ENCODE assay signal across 16 cellular contexts in genomic region chr1:88695781-88696180, GRCh38.
"Had no signal": no experiment of that assay in that cellular context is flagged by ENCODE, and none has a peak within 500 bp of the region (broad histone marks: within the 10 kb centered on the region; RNA-seq: fewer than 3 reads in every experiment).

No MANE protein-coding gene starts in this region.

- ATAC-seq: activated CD8-positive, alpha-beta T cell treated with anti-CD3 and anti-CD28 coated beads for 36 hours; activated naive CD8-positive, alpha-beta T cell treated with anti-CD3 and anti-CD28 coated beads, Interleukin-2, amount 50 U/mL, for 24 hours; left colon; natural killer cell treated with Interleukin-12 subunit alpha and Interleukin-12 subunit beta and Interleukin-15 and Interleukin-18, amount 100 ng/mL, for 72 hours; stimulated activated naive CD8-positive, alpha-beta T cell treated with anti-CD3 and anti-CD28 coated beads, Interleukin-15, Interleukin-2, amounts not matched to agents 100 U/mL and 50 U/mL, for 24 hours had no signal

- H3K9me3 Mint-ChIP-seq: activated CD8-positive, alpha-beta T cell treated with anti-CD3 and anti-CD28 coated beads for 36 hours; activated naive CD8-positive, alpha-beta T cell treated with anti-CD3 and anti-CD28 coated beads, Interleukin-2, amount 50 U/mL, for 24 hours; activated T-helper 1 cell treated with anti-CD3 and anti-CD28 coated beads, Interleukin-12 subunit alpha, Interleukin-12 subunit beta, Interleukin-2, Interleukin-4 antibody, amounts not matched to agents 30 ng/mL and 10 ng/mL and 1 ng/mL, durations not matched to agents 14 hours and 24 hours and 36 hours; central memory CD8-positive, alpha-beta T cell; natural killer cell treated with Interleukin-12 subunit alpha and Interleukin-12 subunit beta and Interleukin-15 and Interleukin-18, amount 100 ng/mL, for 72 hours had no signal

- H3K27me3 Mint-ChIP-seq: activated CD8-positive, alpha-beta T cell treated with anti-CD3 and anti-CD28 coated beads for 36 hours; activated naive CD8-positive, alpha-beta T cell treated with anti-CD3 and anti-CD28 coated beads, Interleukin-2, amount 50 U/mL, for 24 hours; central memory CD8-positive, alpha-beta T cell; natural killer cell treated with Interleukin-12 subunit alpha and Interleukin-12 subunit beta and Interleukin-15 and Interleukin-18, amount 100 ng/mL, for 72 hours had no signal

- H3K36me3 Mint-ChIP-seq: natural killer cell treated with Interleukin-12 subunit alpha and Interleukin-12 subunit beta and Interleukin-15 and Interleukin-18, amount 100 ng/mL, for 72 hours had no signal

- H3K36me3 ChIP-seq: ascending aorta, sigmoid colon had no signal

- DNase-seq: activated CD8-positive, alpha-beta memory T cell treated with anti-CD3 and anti-CD28 coated beads, Interleukin-2, amount 50 U/mL, for 4 hours; activated CD8-positive, alpha-beta T cell treated with anti-CD3 and anti-CD28 coated beads for 36 hours; activated naive CD4-positive, alpha-beta T cell; activated naive CD8-positive, alpha-beta T cell treated with anti-CD3 and anti-CD28 coated beads, Interleukin-2, amount 50 U/mL, for 24 hours; left colon; sigmoid colon; stimulated activated CD4-positive, alpha-beta T cell treated with anti-CD3 and anti-CD28 coated beads, Interleukin-2, amount 100 ng/mL, for 48 hours; stimulated activated naive CD8-positive, alpha-beta T cell treated with anti-CD3 and anti-CD28 coated beads, Interleukin-15, Interleukin-2, amounts not matched to agents 100 U/mL and 50 U/mL, for 24 hours; T-helper 9 cell; upper lobe of left lung had no signal

- H3K4me3 ChIP-seq: ascending aorta, lung, sigmoid colon, suprapubic skin, upper lobe of left lung had no signal

- H3K27ac Mint-ChIP-seq: activated CD8-positive, alpha-beta T cell treated with anti-CD3 and anti-CD28 coated beads for 36 hours; activated naive CD8-positive, alpha-beta T cell treated with anti-CD3 and anti-CD28 coated beads, Interleukin-2, amount 50 U/mL, for 24 hours; activated T-helper 1 cell treated with anti-CD3 and anti-CD28 coated beads, Interleukin-12 subunit alpha, Interleukin-12 subunit beta, Interleukin-2, Interleukin-4 antibody, amounts not matched to agents 30 ng/mL and 10 ng/mL and 1 ng/mL, durations not matched to agents 14 hours and 24 hours and 36 hours; natural killer cell treated with Interleukin-12 subunit alpha and Interleukin-12 subunit beta and Interleukin-15 and Interleukin-18, amount 100 ng/mL, for 72 hours had no signal

- H3K27me3 ChIP-seq: ascending aorta, sigmoid colon, suprapubic skin, upper lobe of left lung had no signal

- H3K4me3 Mint-ChIP-seq: activated CD8-positive, alpha-beta T cell treated with anti-CD3 and anti-CD28 coated beads for 36 hours; activated naive CD8-positive, alpha-beta T cell treated with anti-CD3 and anti-CD28 coated beads, Interleukin-2, amount 50 U/mL, for 24 hours; activated T-helper 1 cell treated with anti-CD3 and anti-CD28 coated beads, Interleukin-12 subunit alpha, Interleukin-12 subunit beta, Interleukin-2, Interleukin-4 antibody, amounts not matched to agents 30 ng/mL and 10 ng/mL and 1 ng/mL, durations not matched to agents 14 hours and 24 hours and 36 hours; central memory CD8-positive, alpha-beta T cell; natural killer cell treated with Interleukin-12 subunit alpha and Interleukin-12 subunit beta and Interleukin-15 and Interleukin-18, amount 100 ng/mL, for 72 hours had no signal

- H3K27ac ChIP-seq: ascending aorta, sigmoid colon, suprapubic skin, upper lobe of left lung had no signal

- H3K9me3 ChIP-seq: ascending aorta, sigmoid colon, suprapubic skin, upper lobe of left lung had no signal

- H3K4me1 ChIP-seq: ascending aorta had no signal
